Comparison of ENCODE assay signal across 12 cellular contexts in the genomic region with DNA sequence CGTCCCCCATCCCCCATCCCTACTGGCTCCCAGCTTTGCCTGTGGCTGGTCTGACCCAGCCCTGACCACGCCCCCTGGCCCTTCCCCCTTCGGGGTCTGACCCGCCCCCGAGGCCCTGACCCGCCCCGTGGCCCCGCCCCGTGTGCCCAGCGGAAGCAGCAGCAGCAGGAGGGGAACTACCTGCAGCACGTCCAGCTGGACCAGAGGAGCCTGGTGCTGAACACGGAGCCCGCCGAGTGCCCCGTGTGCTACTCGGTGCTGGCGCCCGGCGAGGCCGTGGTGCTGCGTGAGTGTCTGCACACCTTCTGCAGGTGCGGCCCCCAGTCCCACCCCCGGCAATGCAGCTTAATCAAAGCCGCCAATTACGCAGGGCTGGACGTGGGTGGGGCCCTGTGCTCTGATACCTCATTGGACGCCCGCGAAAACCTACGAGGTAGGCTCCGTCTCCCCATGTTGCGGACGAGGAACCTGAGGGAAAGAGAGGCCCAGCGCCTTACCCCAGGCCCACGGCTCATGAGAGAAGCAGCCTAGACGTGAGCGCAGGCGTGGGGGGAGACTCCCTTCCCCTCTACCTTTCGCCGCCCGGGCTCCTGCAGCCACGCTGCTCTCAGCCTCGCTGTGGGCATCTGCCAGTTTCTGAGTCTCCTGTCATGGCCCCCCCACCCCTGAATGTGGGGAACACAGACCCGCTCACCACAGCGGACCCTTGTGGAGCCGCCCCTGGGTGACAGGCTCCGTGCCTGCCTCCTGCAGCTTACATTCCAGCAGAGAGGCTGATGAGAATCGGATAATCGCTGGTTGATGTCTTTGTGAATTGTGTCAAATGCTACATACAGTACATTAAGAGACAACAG. TPM values are rescaled to one million over a fixed set of nuclear protein-coding genes. Genes with fewer than 3 reads are reported as not detected.
A peak's percentile ranks its signal among the peaks of the same experiment; 100 is the strongest.
DNase-seq lines count a peak whose midpoint lies in the region; ATAC-seq, FAIRE-seq and TF ChIP-seq lines count a peak whose summit lies in the region.
"Had no signal": no experiment of that assay in that cellular context is flagged by ENCODE, and none has a peak within 500 bp of the region (broad histone marks: within the 10 kb centered on the region; RNA-seq: fewer than 3 reads in every experiment).

No MANE protein-coding gene starts in this region.

- H3K4me1 Mint-ChIP-seq in CD8-positive, alpha-beta T cell (ENCODE audit: low read depth): peaks cover 10% of the 10 kb centered on the region

- BruUV-seq in PC-3 (replicated peaks; lab: Mats Ljungman, UMichigan) (no TSS peak), HepG2 (replicated peaks; lab: Mats Ljungman, UMichigan) (no TSS peak)

- intact Hi-C loops in PC-3 (cut with micrococcal nuclease): no loop called here
- intact Hi-C loops in HepG2 (cut with micrococcal nuclease; ENCODE audit: unreplicated experiment): no loop called here
- intact Hi-C loops in CD8-positive, alpha-beta T cell (cut with DNase I, micrococcal nuclease): no loop called here

- no peaks in the 10 kb centered on the region for H3K9me2 ChIP-seq in PC-3 (replicated peaks; ENCODE audit: low read length)

- no peak overlapping the region for H3K4me3 ChIP-seq in PC-3 (ENCODE audit: low read length)
- H3K4me3 ChIP-seq in HepG2 (replicated peaks in 1 of 3; ENCODE audit: insufficient read depth in 1 of 3, low read depth in 2 of 3, low read length in 3 of 3): no peak overlapping the region
- no peak overlapping the region for H3K4me3 ChIP-seq in CD8-positive, alpha-beta T cell (ENCODE audit: low read depth, low read length)
- H3K4me3 ChIP-seq: ovary, SJSA1 had no signal

- TF ChIP-seq POLR2A in HepG2 (IDR thresholded peaks at IDR 0.05; ENCODE audit: insufficient read depth in 1 of 2, low read depth in 2 of 2, low read length in 2 of 2): no peak

- CTCF ChIA-PET in PC-3 (lab: Charles Lee): no interaction called here
- CTCF ChIA-PET in HepG2 (lab: Yijun Ruan, JAX; ENCODE audit: low intra/inter-chr PET ratio, low total read pairs): no interaction called here
- CTCF ChIA-PET in CD8-positive, alpha-beta T cell (lab: Charles Lee): no interaction called here

- no peaks in the 10 kb centered on the region for H3F3A ChIP-seq in PC-3 (ENCODE audit: low read length, unreplicated experiment)

- H3K36me3 ChIP-seq in PC-3 (ENCODE audit: low read depth, low read length) (peaks cover 18% of the 10 kb centered on the region), HepG2 (replicated peaks in 1 of 2; ENCODE audit: control insufficient read depth in 1 of 2, insufficient read depth in 2 of 2, low read length in 2 of 2) (peaks cover 52 to 77% of the 10 kb centered on the region in 2 experiments)
- peaks cover 41% of the 10 kb centered on the region for H3K36me3 ChIP-seq in CD8-positive, alpha-beta T cell (ENCODE audit: insufficient read depth, low read length)
- H3K36me3 ChIP-seq: ovary had no signal

- H3K9me3 Mint-ChIP-seq in CD8-positive, alpha-beta T cell: no peaks in the 10 kb centered on the region

- no peak for TF ChIP-seq CTCF in PC-3 (conservative IDR thresholded peaks at IDR 0.05; ENCODE audit: low read depth, low read length)
- TF ChIP-seq CTCF in HepG2 (CRISPR knock-in tag; IDR thresholded peaks at IDR 0.05): no peak
- no peak for TF ChIP-seq CTCF in CD8-positive, alpha-beta T cell (IDR thresholded peaks at IDR 0.05)

- no peak overlapping the region for H3K4me2 ChIP-seq in PC-3 (ENCODE audit: low read length)
- H3K4me2 ChIP-seq in HepG2 (ENCODE audit: low read depth, low read length): no peak overlapping the region

- H3K79me2 ChIP-seq in PC-3 (ENCODE audit: low read length) (no peaks in the 10 kb centered on the region), HepG2 (ENCODE audit: insufficient read depth, low read length) (peaks cover 2% of the 10 kb centered on the region)

- H3K27ac Mint-ChIP-seq in CD8-positive, alpha-beta T cell: no peak overlapping the region

- 93% methylated on average over 49 of the region's 49 CpGs for WGBS in HepG2 (ENCODE audit: low lambda C conversion rate)

- no peak for FAIRE-seq in HepG2 (lab: Jason Lieb, UNC)
- FAIRE-seq: keratinocyte had no signal

- no peaks in the 10 kb centered on the region for H3K27me3 ChIP-seq in PC-3 (ENCODE audit: low read length)
- no peaks in the 10 kb centered on the region for H3K27me3 ChIP-seq in HepG2 (ENCODE audit: control insufficient read depth in 1 of 2, insufficient read depth in 2 of 2, low read length in 2 of 2)
- no peaks in the 10 kb centered on the region for H3K27me3 ChIP-seq in CD8-positive, alpha-beta T cell (ENCODE audit: insufficient read depth, low read length)
- H3K27me3 ChIP-seq: ovary, SJSA1 had no signal

- H4K20me1 ChIP-seq in PC-3 (ENCODE audit: low read length) (no peaks in the 10 kb centered on the region), HepG2 (ENCODE audit: insufficient read depth, low read length) (no peaks in the 10 kb centered on the region)

- no peak overlapping the region for H3K27ac ChIP-seq in PC-3 (ENCODE audit: low read length)
- H3K27ac ChIP-seq in HepG2 (ENCODE audit: extremely low read length, insufficient read depth, low read length): no peak overlapping the region
- no peak overlapping the region for H3K27ac ChIP-seq in CD8-positive, alpha-beta T cell (ENCODE audit: low read depth, low read length)
- H3K27ac ChIP-seq: ovary, SJSA1 had no signal

- DNase-seq in DMS 273 (lab: John Stamatoyannopoulos, UW; ENCODE audit: unreplicated experiment) (peak; percentile 29), DMS 273 treated with DMSO at 0.1 percent for 48 hours (lab: John Stamatoyannopoulos, UW) (no peak), GDM1 (lab: John Stamatoyannopoulos, UW) (peak; percentile 7), PC-3 (no peak), HepG2 (ENCODE audit: low spot score) (no peak), NCI-H2107 (lab: John Stamatoyannopoulos, UW) (no peak), Kasumi-1 (lab: John Stamatoyannopoulos, UW) (no peak)
- no peak for DNase-seq in CD8-positive, alpha-beta T cell
- DNase-seq: activated naive CD4-positive, alpha-beta T cell treated with Interleukin-2 at 50 U/mL for 16 hours; ovary had no signal

- no peak for TF ChIP-seq RAD21 in HepG2 (CRISPR knock-in tag; IDR thresholded peaks at IDR 0.05)

- H2AFZ ChIP-seq in PC-3 (ENCODE audit: low read length) (no peak overlapping the region), HepG2 (ENCODE audit: low read length) (no peak overlapping the region)

- TF ChIP-seq EP300 in HepG2 (IDR thresholded peaks at IDR 0.05; ENCODE audit: low read depth in 2 of 2, low read length in 2 of 2) (no peak), HepG2 (CRISPR knock-in tag; IDR thresholded peaks at IDR 0.05; ENCODE audit: borderline replicate concordance) (no peak)

- H3K4me1 ChIP-seq in PC-3 (ENCODE audit: insufficient read depth, low read length) (no peaks in the 10 kb centered on the region), HepG2 (ENCODE audit: insufficient read depth, low read length) (peaks cover 2% of the 10 kb centered on the region)
- H3K4me1 ChIP-seq in CD8-positive, alpha-beta T cell (ENCODE audit: insufficient read depth, low read length): no peaks in the 10 kb centered on the region
- H3K4me1 ChIP-seq: SJSA1 had no signal

- no peak overlapping the region for H3K4me3 Mint-ChIP-seq in CD8-positive, alpha-beta T cell

- in situ Hi-C loops in HepG2 (cut with HindIII; ENCODE audit: extremely low pct_ligation_motif_present, low pct_unique_long_range_greater_than_20kb): no loop called here

- H3K9ac ChIP-seq in PC-3 (ENCODE audit: low read length) (no peak overlapping the region), HepG2 (ENCODE audit: insufficient read depth, low read depth, low read length) (no peak overlapping the region)

- no peaks in the 10 kb centered on the region for H3K9me3 ChIP-seq in PC-3 (ENCODE audit: low read length)
- H3K9me3 ChIP-seq in HepG2 (ENCODE audit: low read length): no peaks in the 10 kb centered on the region
- no peaks in the 10 kb centered on the region for H3K9me3 ChIP-seq in CD8-positive, alpha-beta T cell (ENCODE audit: low read length)
- H3K9me3 ChIP-seq: ovary, SJSA1 had no signal

- no peaks in the 10 kb centered on the region for H3K27me3 Mint-ChIP-seq in CD8-positive, alpha-beta T cell (ENCODE audit: low read depth)

- ATAC-seq in PC-3: peak; percentile 52; the same call in 1 of the 2 replicates
- peak; percentile 34 for ATAC-seq in HepG2
- no peak for ATAC-seq in CD8-positive, alpha-beta T cell

- H3K36me3 Mint-ChIP-seq in CD8-positive, alpha-beta T cell: peaks cover 65% of the 10 kb centered on the region

- POLR2A ChIA-PET in PC-3 (lab: Charles Lee; ENCODE audit: unreplicated experiment): no interaction called here
- POLR2A ChIA-PET in HepG2 (lab: Yijun Ruan, JAX): interaction anchor here (1.4 to 2.6 kb wide), 3 partner anchors 13 to 58 kb away, joined by 3 to 7 read pairs (median 6); partner anchors contain the start of gene RBCK1
- POLR2A ChIA-PET in CD8-positive, alpha-beta T cell (lab: Charles Lee): interaction anchor here (0.7 kb wide), 1 partner anchor 18 kb away, joined by 3 read pairs; no protein-coding TSS in a partner anchor

RNA-seq across cellular contexts. Expression of gene RBCK1, which starts 12.8 kb away (rescaled TPM):
- total RNA-seq in PC-3 (2014; rRNA removed) (115 and 137 TPM in 2 replicates), HepG2 (2016; rRNA removed; fragmentation: Illumina TruSeq; extraction: Trizol) (121 and 149 TPM in 2 replicates)
- 176 and 212 TPM in 2 replicates for total RNA-seq in HepG2 (2016; cell fraction: cytosol; rRNA removed; fragmentation: Illumina TruSeq; extraction: Trizol; ENCODE audit: low read depth)
- total RNA-seq in HepG2 (2016; cell fraction: insoluble cytoplasmic fraction; rRNA removed; fragmentation: Illumina TruSeq; extraction: Trizol): 110 and 147 TPM in 2 replicates
- 217 and 241 TPM in 2 replicates for total RNA-seq in HepG2 (2016; cell fraction: membrane; rRNA removed; fragmentation: Illumina TruSeq; extraction: Trizol)
- 83.9 and 95.5 TPM in 2 replicates for total RNA-seq in HepG2 (2016; cell fraction: nucleus; rRNA removed; fragmentation: Illumina TruSeq; extraction: Trizol)
- polyA plus RNA-seq in HepG2 (2011; rRNA removed): 215 and 270 TPM in 2 replicates
- 171 and 196 TPM in 2 replicates for polyA plus RNA-seq in HepG2 (2011; cell fraction: cytosol; rRNA removed)
- polyA plus RNA-seq in HepG2 (2011; cell fraction: nucleus; rRNA removed): 558 and 618 TPM in 2 replicates
- polyA plus RNA-seq in HepG2 (2012): 207 and 311 TPM in 2 replicates
- polyA plus RNA-seq in HepG2 (2016; cell fraction: cytosol; fragmentation: Illumina TruSeq; extraction: Trizol; ENCODE audit: low read depth): 291 and 331 TPM in 2 replicates
- polyA plus RNA-seq in HepG2 (2016; cell fraction: insoluble cytoplasmic fraction; fragmentation: Illumina TruSeq; extraction: Trizol; ENCODE audit: low read depth): 144 and 159 TPM in 2 replicates
- 277 and 299 TPM in 2 replicates for polyA plus RNA-seq in HepG2 (2016; cell fraction: membrane; fragmentation: Illumina TruSeq; extraction: Trizol; ENCODE audit: low read depth)
- 357 and 365 TPM in 2 replicates for polyA plus RNA-seq in HepG2 (2016; cell fraction: nucleus; fragmentation: Illumina TruSeq; extraction: Trizol; ENCODE audit: insufficient read depth, low read depth)
- 36.5 and 119 TPM in 2 replicates for polyA minus RNA-seq in HepG2 (2011; rRNA and poly(A)+ RNA removed; ENCODE audit: low replicate concordance)
- 65.9 and 88.8 TPM in 2 replicates for polyA minus RNA-seq in HepG2 (2011; cell fraction: cytosol; rRNA and poly(A)+ RNA removed)
- 102 and 144 TPM in 2 replicates for polyA minus RNA-seq in HepG2 (2011; cell fraction: nucleus; rRNA and poly(A)+ RNA removed)
- 10 to 100 TPM; 46.2 to 51.7 TPM for total RNA-seq in CD8-positive, alpha-beta T cell

RNA-seq across cellular contexts. Expression of gene TRIB3, which starts 40.4 kb away (rescaled TPM):
- total RNA-seq in PC-3 (2014; rRNA removed) (160 and 193 TPM in 2 replicates), HepG2 (2016; rRNA removed; fragmentation: Illumina TruSeq; extraction: Trizol) (106 and 115 TPM in 2 replicates)
- total RNA-seq in HepG2 (2016; cell fraction: cytosol; rRNA removed; fragmentation: Illumina TruSeq; extraction: Trizol; ENCODE audit: low read depth): 40.1 and 45.0 TPM in 2 replicates
- total RNA-seq in HepG2 (2016; cell fraction: insoluble cytoplasmic fraction; rRNA removed; fragmentation: Illumina TruSeq; extraction: Trizol): 106 and 115 TPM in 2 replicates
- total RNA-seq in HepG2 (2016; cell fraction: membrane; rRNA removed; fragmentation: Illumina TruSeq; extraction: Trizol): 107 and 130 TPM in 2 replicates
- total RNA-seq in HepG2 (2016; cell fraction: nucleus; rRNA removed; fragmentation: Illumina TruSeq; extraction: Trizol): 47.6 and 54.9 TPM in 2 replicates
- polyA plus RNA-seq in HepG2 (2011; rRNA removed): 150 and 241 TPM in 2 replicates
- polyA plus RNA-seq in HepG2 (2011; cell fraction: cytosol; rRNA removed): 165 and 177 TPM in 2 replicates
- 122 and 148 TPM in 2 replicates for polyA plus RNA-seq in HepG2 (2011; cell fraction: nucleus; rRNA removed)
- 78.0 and 193 TPM in 2 replicates for polyA plus RNA-seq in HepG2 (2012)
- polyA plus RNA-seq in HepG2 (2016; cell fraction: cytosol; fragmentation: Illumina TruSeq; extraction: Trizol; ENCODE audit: low read depth): 33.6 and 42.0 TPM in 2 replicates
- 99.1 and 105 TPM in 2 replicates for polyA plus RNA-seq in HepG2 (2016; cell fraction: insoluble cytoplasmic fraction; fragmentation: Illumina TruSeq; extraction: Trizol; ENCODE audit: low read depth)
- polyA plus RNA-seq in HepG2 (2016; cell fraction: membrane; fragmentation: Illumina TruSeq; extraction: Trizol; ENCODE audit: low read depth): 76.6 and 88.5 TPM in 2 replicates
- polyA plus RNA-seq in HepG2 (2016; cell fraction: nucleus; fragmentation: Illumina TruSeq; extraction: Trizol; ENCODE audit: insufficient read depth, low read depth): 77.9 and 79.0 TPM in 2 replicates
- 66.9 and 301 TPM in 2 replicates for polyA minus RNA-seq in HepG2 (2011; rRNA and poly(A)+ RNA removed; ENCODE audit: low replicate concordance)
- polyA minus RNA-seq in HepG2 (2011; cell fraction: cytosol; rRNA and poly(A)+ RNA removed): 115 and 151 TPM in 2 replicates
- polyA minus RNA-seq in HepG2 (2011; cell fraction: nucleus; rRNA and poly(A)+ RNA removed): 35.9 and 65.3 TPM in 2 replicates
- 1 to 10 TPM; 2.5 to 2.7 TPM for total RNA-seq in CD8-positive, alpha-beta T cell

RNA-seq across cellular contexts. Expression of gene TBC1D20, which starts 41.4 kb away (rescaled TPM):
- total RNA-seq in PC-3 (2014; rRNA removed): 24.2 and 26.3 TPM in 2 replicates
- total RNA-seq in HepG2 (2016; rRNA removed; fragmentation: Illumina TruSeq; extraction: Trizol): 36.6 and 45.9 TPM in 2 replicates
- 24.9 and 29.1 TPM in 2 replicates for total RNA-seq in HepG2 (2016; cell fraction: cytosol; rRNA removed; fragmentation: Illumina TruSeq; extraction: Trizol; ENCODE audit: low read depth)
- total RNA-seq in HepG2 (2016; cell fraction: insoluble cytoplasmic fraction; rRNA removed; fragmentation: Illumina TruSeq; extraction: Trizol): 36.8 and 43.1 TPM in 2 replicates
- total RNA-seq in HepG2 (2016; cell fraction: membrane; rRNA removed; fragmentation: Illumina TruSeq; extraction: Trizol): 49.8 and 56.6 TPM in 2 replicates
- 26.9 and 31.0 TPM in 2 replicates for total RNA-seq in HepG2 (2016; cell fraction: nucleus; rRNA removed; fragmentation: Illumina TruSeq; extraction: Trizol)
- 47.1 and 55.2 TPM in 2 replicates for polyA plus RNA-seq in HepG2 (2011; rRNA removed)
- polyA plus RNA-seq in HepG2 (2011; cell fraction: cytosol; rRNA removed): 46.2 and 50.9 TPM in 2 replicates
- polyA plus RNA-seq in HepG2 (2011; cell fraction: nucleus; rRNA removed): 67.6 and 73.0 TPM in 2 replicates
- polyA plus RNA-seq in HepG2 (2012): 26.7 and 33.9 TPM in 2 replicates
- polyA plus RNA-seq in HepG2 (2016; cell fraction: cytosol; fragmentation: Illumina TruSeq; extraction: Trizol; ENCODE audit: low read depth): 27.0 and 32.1 TPM in 2 replicates
- polyA plus RNA-seq in HepG2 (2016; cell fraction: insoluble cytoplasmic fraction; fragmentation: Illumina TruSeq; extraction: Trizol; ENCODE audit: low read depth): 46.6 and 47.0 TPM in 2 replicates
- 37.5 and 43.9 TPM in 2 replicates for polyA plus RNA-seq in HepG2 (2016; cell fraction: membrane; fragmentation: Illumina TruSeq; extraction: Trizol; ENCODE audit: low read depth)
- 57.7 and 59.0 TPM in 2 replicates for polyA plus RNA-seq in HepG2 (2016; cell fraction: nucleus; fragmentation: Illumina TruSeq; extraction: Trizol; ENCODE audit: insufficient read depth, low read depth)
- polyA minus RNA-seq in HepG2 (2011; rRNA and poly(A)+ RNA removed; ENCODE audit: low replicate concordance): 35.8 and 117 TPM in 2 replicates
- polyA minus RNA-seq in HepG2 (2011; cell fraction: cytosol; rRNA and poly(A)+ RNA removed): 21.9 and 28.9 TPM in 2 replicates
- polyA minus RNA-seq in HepG2 (2011; cell fraction: nucleus; rRNA and poly(A)+ RNA removed): 37.1 and 38.0 TPM in 2 replicates
- 10 to 100 TPM; 18.5 to 20.3 TPM for total RNA-seq in CD8-positive, alpha-beta T cell

Comparison
In these comparisons a context has a peak if more than half of its experiments do, and no peak if none do; other contexts are left out.
1. DNase-seq: peak in DMS 273 (single experiment) and GDM1 (single experiment); none in DMS 273 treated with DMSO at 0.1 percent for 48 hours (single experiment), PC-3 (single experiment), HepG2 (single experiment), NCI-H2107 (single experiment), CD8-positive, alpha-beta T cell (0 of 7) and Kasumi-1 (0 of 2).
2. RNA of gene TRIB3, which starts 40.4 kb away (total RNA-seq): 160 to 193 TPM in PC-3 and 40.1 to 130 TPM in HepG2; 2.5 to 2.7 TPM in CD8-positive, alpha-beta T cell; every median in the first group is over 10 times any median in the second.